ENCODE assay signal across 9 cellular contexts in genomic region chr4:6781561-6781960, GRCh38. TPM values are rescaled to one million over a fixed set of nuclear protein-coding genes. Genes with fewer than 3 reads are reported as not detected.
DNase-seq lines count a peak whose midpoint lies in the region; ATAC-seq, FAIRE-seq and TF ChIP-seq lines count a peak whose summit lies in the region.
"Had no signal": no experiment of that assay in that cellular context is flagged by ENCODE, and none has a peak within 500 bp of the region (broad histone marks: within the 10 kb centered on the region; RNA-seq: fewer than 3 reads in every experiment).

No MANE protein-coding gene starts in this region.

- no peak overlapping the region for H4K8ac ChIP-seq in H1 (ENCODE audit: extremely low read depth, insufficient read depth, low read length)

- H3K79me1 ChIP-seq in H1 (ENCODE audit: low read depth, low read length), result no peaks in the 10 kb centered on the region

- no peak overlapping the region for H4K5ac ChIP-seq in H1 (ENCODE audit: insufficient read length, low read depth, low read length)

- no peak overlapping the region for H2BK15ac ChIP-seq in H1 (ENCODE audit: low read length)

- H3K9me3 Mint-ChIP-seq in CD4-positive, alpha-beta memory T cell, result no peaks in the 10 kb centered on the region
- H3K9me3 Mint-ChIP-seq in osteocyte (ENCODE audit: unreplicated experiment), result no peaks in the 10 kb centered on the region

- peaks cover 17 to 18% of the 10 kb centered on the region in 2 experiments for H4K20me1 ChIP-seq in H1 (replicated peaks in 1 of 2; ENCODE audit: control insufficient read depth in 1 of 2, insufficient read depth in 2 of 2, low read length in 2 of 2)

- H3K4me1 Mint-ChIP-seq in CD4-positive, alpha-beta memory T cell, result peaks cover 28 to 65% (median 47%) of the 10 kb centered on the region in 4 donors
- H3K4me1 Mint-ChIP-seq in osteocyte (ENCODE audit: unreplicated experiment), result peaks cover 38% of the 10 kb centered on the region

- CTCF ChIA-PET in CD4-positive, alpha-beta memory T cell (lab: Charles Lee; ENCODE audit: partially characterized antibody), result interaction anchor here (1.5 to 5.3 kb wide), 3 partner anchors 12 to 107 kb away, joined by 4 to 39 read pairs (median 5); no protein-coding TSS in a partner anchor
- CTCF ChIA-PET in H1 (lab: Charles Lee; ENCODE audit: partially characterized antibody), result interaction anchor here (0.6 to 4.9 kb wide), 6 partner anchors 12 to 1613 kb away, joined by 3 to 38 read pairs (median 3); no protein-coding TSS in a partner anchor

- TF ChIP-seq CTCF in NB4 (IDR thresholded peaks at IDR 0.05; ENCODE audit: low read depth, low read length) (no peak), H1 (IDR thresholded peaks at IDR 0.05; ENCODE audit: control extremely low read depth in 1 of 3, insufficient read depth in 1 of 3, low read depth in 1 of 3, low read length in 3 of 3) (no peak), osteocyte (IDR thresholded peaks at IDR 0.05) (no peak)

- H3K14ac ChIP-seq in H1 (ENCODE audit: insufficient read length), result no peak overlapping the region

- H3K23ac ChIP-seq in H1 (ENCODE audit: insufficient read length), result no peak overlapping the region

- H2AK5ac ChIP-seq in H1 (ENCODE audit: low read depth, low read length), result no peak overlapping the region

- peaks cover 4% of the 10 kb centered on the region; the same call in 1 of the 2 replicates for H3K23me2 ChIP-seq in H1 (ENCODE audit: low read depth, low read length)

- H2BK120ac ChIP-seq in H1 (replicated peaks; ENCODE audit: low read depth, low read length), result no peak overlapping the region

- peaks cover 46% of the 10 kb centered on the region for H3K4me1 ChIP-seq in CD4-positive, alpha-beta memory T cell (ENCODE audit: insufficient read depth, low read length)
- H3K4me1 ChIP-seq in H1 (replicated peaks in 1 of 4; ENCODE audit: control insufficient read depth in 3 of 4, insufficient read depth in 4 of 4, low read length in 3 of 4), result peaks cover 4 to 18% (median 12%) of the 10 kb centered on the region in 4 experiments; a peak in 6 of 7 replicates

- peaks cover 3 to 30% of the 10 kb centered on the region in 2 experiments; a peak in 3 of 4 replicates for H3K79me2 ChIP-seq in H1 (ENCODE audit: control insufficient read depth in 1 of 2, insufficient read depth in 2 of 2, low read length in 2 of 2)

- peak overlapping the region; percentile 65 for H3K27ac ChIP-seq in CD4-positive, alpha-beta memory T cell (ENCODE audit: low read depth, low read length)
- H3K27ac ChIP-seq in H1 (ENCODE audit: low read depth, low read length), result no peak overlapping the region

- WGBS in H1 (ENCODE audit: extremely low coverage in 1 of 2, insufficient coverage in 1 of 2, insufficient read length in 1 of 2, insufficient replicate concordance in 2 of 2, low coverage in 1 of 2, low lambda C conversion rate in 2 of 2, missing lambda C conversion rate in 1 of 2), 2 experiments, result 88% methylated on average over 6 of the region's 6 CpGs; no CpG with 5 or more reads in 1 of the 2 experiments

- H2AFZ ChIP-seq in H1 (ENCODE audit: low read length), result no peak overlapping the region

- H2BK12ac ChIP-seq in H1 (ENCODE audit: low read depth, low read length), result peak overlapping the region; percentile 40; the same call in 1 of the 2 replicates

- no peak overlapping the region for H3K4ac ChIP-seq in H1 (replicated peaks; ENCODE audit: insufficient read length, low read depth, low read length)

- no peak overlapping the region for H3K9ac ChIP-seq in H1 (replicated peaks in 1 of 4; ENCODE audit: extremely low read depth in 1 of 4, low read depth in 3 of 4, low read length in 3 of 4)

- no peak overlapping the region for H2BK20ac ChIP-seq in H1 (ENCODE audit: low read length)

- no peak for FAIRE-seq in H1 (lab: Jason Lieb, UNC)

- TF ChIP-seq RAD21 in H1 (IDR thresholded peaks at IDR 0.05 in 1 of 2, conservative IDR thresholded peaks at IDR 0.05 in 1 of 2; ENCODE audit: low read depth in 2 of 2, low read length in 2 of 2), result no peak

- no peaks in the 10 kb centered on the region for H3K27me3 ChIP-seq in CD4-positive, alpha-beta memory T cell (ENCODE audit: insufficient read depth, low read length)
- peaks cover 0 to 9% (median 0%) of the 10 kb centered on the region in 4 experiments; a peak in 2 of 7 replicates for H3K27me3 ChIP-seq in H1 (replicated peaks in 1 of 4; ENCODE audit: control insufficient read depth in 3 of 4, extremely low read depth in 1 of 4, insufficient read depth in 3 of 4, low read length in 3 of 4)

- H3K4me3 Mint-ChIP-seq in CD4-positive, alpha-beta memory T cell, result peak overlapping the region; percentile 75 to 86 (median 82)
- peak overlapping the region; percentile 63 for H3K4me3 Mint-ChIP-seq in osteocyte (ENCODE audit: unreplicated experiment)

- POLR2A ChIA-PET in CD4-positive, alpha-beta memory T cell (lab: Charles Lee; ENCODE audit: partially characterized antibody), result interaction anchor here (0.7 to 2.9 kb wide), 9 partner anchors 65 to 287 kb away, joined by 3 to 10 read pairs (median 3); partner anchors contain the start of genes BLOC1S4, GRPEL1 and MRFAP1
- POLR2A ChIA-PET in H1 (lab: Charles Lee; ENCODE audit: partially characterized antibody), result interaction anchor here (0.9 to 2.5 kb wide), 4 partner anchors 13 to 205 kb away, joined by 3 to 7 read pairs (median 3); no protein-coding TSS in a partner anchor

- peak overlapping the region; percentile 44 to 92 (median 85) for H3K27ac Mint-ChIP-seq in CD4-positive, alpha-beta memory T cell
- no peak overlapping the region for H3K27ac Mint-ChIP-seq in osteocyte (ENCODE audit: unreplicated experiment)

- DNase-seq in CD4-positive, alpha-beta memory T cell, result no peak
- DNase-seq in NB4 (ENCODE audit: low read depth) (no peak), H1 (ENCODE audit: low read depth in 1 of 2, low spot score in 2 of 2) (no peak), osteocyte (ENCODE audit: extremely low spot score, unreplicated experiment) (no peak), HuH-7.5 (ENCODE audit: low spot score) (no peak), mucosa of gallbladder (ENCODE audit: low spot score) (no peak), Ammon's horn (ENCODE audit: low spot score) (no peak)
- DNase-seq: hippocampal formation had no signal

- TF ChIP-seq EP300 in H1 (IDR thresholded peaks at IDR 0.05; ENCODE audit: borderline replicate concordance in 1 of 2, low read depth in 2 of 2, low read length in 2 of 2), result no peak

- no peak overlapping the region for H4K91ac ChIP-seq in H1 (replicated peaks; ENCODE audit: insufficient read length, low read length)

- H3K9me3 ChIP-seq in CD4-positive, alpha-beta memory T cell (ENCODE audit: control insufficient read depth in 1 of 2, low read length in 2 of 2), result no peaks in the 10 kb centered on the region
- H3K9me3 ChIP-seq in H1 (ENCODE audit: insufficient read depth in 2 of 2, low read depth in 1 of 2, low read length in 1 of 2), result no peaks in the 10 kb centered on the region

- H3K36me3 ChIP-seq in CD4-positive, alpha-beta memory T cell (ENCODE audit: insufficient read depth, low read length), result no peaks in the 10 kb centered on the region
- H3K36me3 ChIP-seq in H1 (ENCODE audit: control insufficient read depth in 2 of 4, insufficient read depth in 4 of 4, low read length in 3 of 4), result no peaks in the 10 kb centered on the region

- no peaks in the 10 kb centered on the region for H3K27me3 Mint-ChIP-seq in CD4-positive, alpha-beta memory T cell
- H3K27me3 Mint-ChIP-seq in osteocyte (ENCODE audit: unreplicated experiment), result peaks cover 8% of the 10 kb centered on the region

- H3K36me3 Mint-ChIP-seq in CD4-positive, alpha-beta memory T cell, result peaks cover 0 to 6% of the 10 kb centered on the region in 2 donors
- no peaks in the 10 kb centered on the region for H3K36me3 Mint-ChIP-seq in osteocyte (ENCODE audit: unreplicated experiment)

- intact Hi-C loops in CD4-positive, alpha-beta memory T cell (cut with micrococcal nuclease), result loop anchor here (5.0 kb wide), 1 partner anchor 91 kb away; no protein-coding TSS in a partner anchor

- peak overlapping the region; percentile 5 to 74; a peak in 3 of 4 replicates for H3K4me2 ChIP-seq in H1 (ENCODE audit: insufficient read depth in 1 of 2, low read depth in 2 of 2, low read length in 2 of 2)

- no peak overlapping the region for H3K56ac ChIP-seq in H1 (replicated peaks; ENCODE audit: insufficient read length, low read depth, low read length)

- H2BK5ac ChIP-seq in H1 (ENCODE audit: low read depth, low read length), result no peak overlapping the region

- H3K18ac ChIP-seq in H1 (ENCODE audit: extremely low read depth, low read length), result no peak overlapping the region

- TF ChIP-seq POLR2A in NB4 (IDR thresholded peaks at IDR 0.05; ENCODE audit: extremely low read depth, insufficient read length) (no peak), H1 (IDR thresholded peaks at IDR 0.05; ENCODE audit: control extremely low read depth in 1 of 2, low read depth in 2 of 2, low read length in 2 of 2) (no peak)

- H3K4me3 ChIP-seq in CD4-positive, alpha-beta memory T cell (ENCODE audit: low read length in 2 of 2), result peak overlapping the region in 1 of 2 donors; percentile 55
- H3K4me3 ChIP-seq in NB4 (ENCODE audit: low read depth, low read length), result peak overlapping the region; percentile 33
- H3K4me3 ChIP-seq in H1 (ENCODE audit: extremely low read depth in 1 of 4, insufficient read depth in 2 of 4, low read depth in 3 of 4, low read length in 4 of 4), result peak overlapping the region; percentile 38 to 98 (median 86)

- ATAC-seq in GM19035 (IDR thresholded peaks at IDR 0.05; ENCODE audit: unreplicated experiment), result no peak

TF ChIP-seq in H1, 55 proteins besides CTCF, POLR2A, EP300 and RAD21 (continues in another document):
- TF ChIP-seq RBBP5 (IDR thresholded peaks at IDR 0.05; ENCODE audit: borderline replicate concordance, low read depth, low read length), result no peak
- TF ChIP-seq CTBP2 (IDR thresholded peaks at IDR 0.05; ENCODE audit: borderline replicate concordance, insufficient read depth, insufficient read length, low read length), result no peak
- no peak for TF ChIP-seq KDM5A (IDR thresholded peaks at IDR 0.05; ENCODE audit: low read length)
- no peak for TF ChIP-seq TAF7 (optimal IDR thresholded peaks at IDR 0.05; ENCODE audit: borderline replicate concordance, low read depth, low read length)
- no peak for TF ChIP-seq TEAD4 (IDR thresholded peaks at IDR 0.05; ENCODE audit: low read depth, low read length)
- TF ChIP-seq BCL11A (IDR thresholded peaks at IDR 0.05; ENCODE audit: low read depth in 2 of 2, low read length in 2 of 2), result no peak

RNA-seq across cellular contexts. Expression of gene KIAA0232, which starts 1.0 kb away (rescaled TPM):
- 10 to 100 TPM; 22.1 to 24.0 TPM for total RNA-seq in CD4-positive, alpha-beta memory T cell
- polyA plus RNA-seq in CD4-positive, alpha-beta memory T cell, result 1 to 10 TPM; 6.8 to 9.9 TPM
- 23.3 TPM in 2 replicates for total RNA-seq in H1 (2021; fragmentation: NEBNext Ultra II Directional; extraction: Animal tissue kit (Norgen Biotek cat#: 25700))
- 4.9 and 5.6 TPM in 2 replicates for polyA plus RNA-seq in H1 (2011; rRNA removed)
- 7.7 TPM for polyA plus RNA-seq in H1 (2011; cell fraction: cytosol; rRNA removed)
- 11.0 TPM for polyA plus RNA-seq in H1 (2011; cell fraction: nucleus; rRNA removed)
- polyA plus RNA-seq in H1 (2012, experiment 1 of 2), result 7.9 to 13.1 TPM (median 9.8 TPM) in 4 replicates
- 0.59 TPM for polyA plus RNA-seq in H1 (2012, experiment 2 of 2)
- polyA plus RNA-seq in H1 (2013, experiment 1 of 2), result 10.3 TPM
- polyA plus RNA-seq in H1 (2013, experiment 2 of 2), result 9.6 TPM
- polyA minus RNA-seq in H1 (2011; rRNA and poly(A)+ RNA removed), result 33.9 and 51.7 TPM in 2 replicates
- 16.7 TPM for polyA minus RNA-seq in H1 (2011; cell fraction: cytosol; rRNA and poly(A)+ RNA removed)
- 42.8 TPM for polyA minus RNA-seq in H1 (2011; cell fraction: nucleus; rRNA and poly(A)+ RNA removed)
- total RNA-seq in osteocyte (27.1 and 30.9 TPM in 2 replicates), mucosa of gallbladder (35.0 TPM)
